8 cellular contexts compared by ENCODE assay signal in genomic region chr2:61018319-61018750, GRCh38. TPM values are rescaled to one million over a fixed set of nuclear protein-coding genes. Genes with fewer than 3 reads are reported as not detected.
A peak's percentile ranks its signal among the peaks of the same experiment; 100 is the strongest.
DNase-seq lines count a peak whose midpoint lies in the region; ATAC-seq and TF ChIP-seq lines count a peak whose summit lies in the region.

No MANE protein-coding gene starts in this region.

- H2AFZ ChIP-seq in smooth muscle cell (ENCODE audit: low read depth): peak overlapping the region; percentile 98

- H3K9ac ChIP-seq in smooth muscle cell (ENCODE audit: low read depth): peak overlapping the region; percentile 82

- peak overlapping the region; percentile 100 for H3K4me3 Mint-ChIP-seq in T-helper 2 cell treated with Interferon-gamma antibody and Interleukin-4, amounts not matched to agents 5 μg/mL and 100 μg/mL, for 36 hours

- peaks cover 18% of the 10 kb centered on the region for H3K4me1 ChIP-seq in smooth muscle cell (ENCODE audit: low read depth)

- no peak for TF ChIP-seq CTCF in AG10803 (conservative IDR thresholded peaks at IDR 0.05; ENCODE audit: low read length)
- no peak for TF ChIP-seq CTCF in smooth muscle cell (IDR thresholded peaks at IDR 0.05; ENCODE audit: borderline replicate concordance, insufficient read depth, poor library complexity, severe bottlenecking)

- no peaks in the 10 kb centered on the region for H3K36me3 ChIP-seq in smooth muscle cell (ENCODE audit: low read depth)

- H3K27ac ChIP-seq in smooth muscle cell (ENCODE audit: low read depth): peak overlapping the region; percentile 69

- H3K9me3 Mint-ChIP-seq in T-helper 2 cell treated with Interferon-gamma antibody and Interleukin-4, amounts not matched to agents 5 μg/mL and 100 μg/mL, for 36 hours: no peaks in the 10 kb centered on the region

- H3F3A ChIP-seq in smooth muscle cell (ENCODE audit: low read depth): no peaks in the 10 kb centered on the region

- no peaks in the 10 kb centered on the region for H3K27me3 ChIP-seq in smooth muscle cell (ENCODE audit: low read depth)

- H3K4me2 ChIP-seq in smooth muscle cell: peak overlapping the region; percentile 88

- DNase-seq in AG10803 (ENCODE audit: low read depth): no peak
- no peak for DNase-seq in T-helper 2 cell treated with Interferon-gamma antibody and Interleukin-4, amounts not matched to agents 5 μg/mL and 100 μg/mL, for 36 hours (ENCODE audit: low spot score)
- DNase-seq in glomerular endothelial cell (ENCODE audit: extremely low read depth, low read depth, low spot score): peak; percentile 51
- DNase-seq in smooth muscle cell (lab: John Stamatoyannopoulos, UW; ENCODE audit: unreplicated experiment): no peak
- DNase-seq in NCI-H446 (lab: John Stamatoyannopoulos, UW): no peak
- no peak for DNase-seq in putamen (ENCODE audit: low spot score)
- no peak for DNase-seq in HK-2 (ENCODE audit: unreplicated experiment)

- peak; percentile 5 for ATAC-seq in GM21526 (IDR thresholded peaks at IDR 0.05; ENCODE audit: low FRiP score, unreplicated experiment)

- peaks cover 26% of the 10 kb centered on the region for H3K4me1 Mint-ChIP-seq in T-helper 2 cell treated with Interferon-gamma antibody and Interleukin-4, amounts not matched to agents 5 μg/mL and 100 μg/mL, for 36 hours (ENCODE audit: low read depth)

- peaks cover 56% of the 10 kb centered on the region for H3K79me2 ChIP-seq in smooth muscle cell (ENCODE audit: low read depth)

- H3K36me3 Mint-ChIP-seq in T-helper 2 cell treated with Interferon-gamma antibody and Interleukin-4, amounts not matched to agents 5 μg/mL and 100 μg/mL, for 36 hours (ENCODE audit: low read depth): peaks cover 21% of the 10 kb centered on the region

- peaks cover 31% of the 10 kb centered on the region for H4K20me1 ChIP-seq in smooth muscle cell (ENCODE audit: low read depth)

- peak overlapping the region; percentile 94 for H3K27ac Mint-ChIP-seq in T-helper 2 cell treated with Interferon-gamma antibody and Interleukin-4, amounts not matched to agents 5 μg/mL and 100 μg/mL, for 36 hours

- no peaks in the 10 kb centered on the region for H3K27me3 Mint-ChIP-seq in T-helper 2 cell treated with Interferon-gamma antibody and Interleukin-4, amounts not matched to agents 5 μg/mL and 100 μg/mL, for 36 hours (ENCODE audit: low read depth)

- peak overlapping the region; percentile 96 for H3K4me3 ChIP-seq in AG10803 (ENCODE audit: low read length)
- H3K4me3 ChIP-seq in smooth muscle cell: peak overlapping the region; percentile 87

- WGBS in smooth muscle cell (ENCODE audit: low lambda C conversion rate): 2% methylated on average over 7 of the region's 7 CpGs

- H3K9me3 ChIP-seq in smooth muscle cell (replicated peaks; ENCODE audit: low read depth): peaks cover 3% of the 10 kb centered on the region

RNA-seq across cellular contexts. Expression of gene PUS10, which starts 0.3 kb away (rescaled TPM):
- total RNA-seq in glomerular endothelial cell: 9.3 and 16.0 TPM in 2 replicates
- 6.3 and 9.2 TPM in 2 replicates for total RNA-seq in smooth muscle cell
- 3.3 and 3.5 TPM in 2 replicates for polyA plus RNA-seq in smooth muscle cell

RNA-seq across cellular contexts. Expression of gene PEX13, which starts 0.8 kb away (rescaled TPM):
- total RNA-seq in glomerular endothelial cell: 23.2 and 31.8 TPM in 2 replicates
- total RNA-seq in smooth muscle cell: 46.0 and 50.2 TPM in 2 replicates
- polyA plus RNA-seq in smooth muscle cell: 14.1 and 14.9 TPM in 2 replicates

RNA-seq across cellular contexts. Expression of gene SANBR, which starts 47.3 kb away (rescaled TPM):
- total RNA-seq in glomerular endothelial cell (8.5 and 16.0 TPM in 2 replicates), smooth muscle cell (14.4 and 26.0 TPM in 2 replicates)
- polyA plus RNA-seq in smooth muscle cell: 5.8 and 6.1 TPM in 2 replicates
